In the genomic region with DNA sequence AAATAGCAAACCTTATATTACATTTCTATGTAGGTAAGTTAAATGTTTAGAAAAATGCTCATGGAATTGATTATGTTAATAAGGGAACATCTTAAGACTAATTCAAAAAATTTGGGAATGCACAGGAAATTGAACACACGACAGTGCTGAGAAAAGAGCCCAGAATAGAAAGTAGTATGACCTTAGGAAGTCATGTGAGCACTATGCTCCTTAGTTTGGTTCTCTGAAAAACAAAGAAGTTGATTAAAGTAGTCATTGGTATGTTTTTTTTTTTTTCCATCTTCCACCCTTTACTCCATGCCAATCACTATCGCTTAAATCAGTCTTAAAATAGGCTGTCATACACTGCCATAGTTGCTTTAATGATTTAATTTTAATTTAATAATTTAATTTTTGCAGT, we compare ENCODE assay signal across 29 cellular contexts.
"Had no signal": no experiment of that assay in that cellular context is flagged by ENCODE, and none has a peak within 500 bp of the region (broad histone marks: within the 10 kb centered on the region; RNA-seq: fewer than 3 reads in every experiment).

No MANE protein-coding gene starts in this region.

- DNase-seq: activated B cell treated with CpG ODN at 0.5 μM for 24 hours; activated CD4-positive, alpha-beta memory T cell treated with anti-CD3 and anti-CD28 coated beads for 36 hours; activated CD4-positive, alpha-beta T cell treated with anti-CD3 and anti-CD28 coated beads for 4 hours; activated CD4-positive, alpha-beta T cell treated with anti-CD3 and anti-CD28 coated beads, Interleukin-2, amount 10 ng/mL, durations not matched to agents 24 days and 14 days; activated CD4-positive, alpha-beta T cell treated with anti-CD3 and anti-CD28 coated beads, Interleukin-2, amount 50 U/mL, for 1 hour; activated CD4-positive, alpha-beta T cell treated with anti-CD3 and anti-CD28 coated beads, Interleukin-2, amount 50 U/mL, for 4 hours; activated CD4-positive, CD25-positive, alpha-beta regulatory T cell treated with anti-CD3 and anti-CD28 coated beads, Interleukin-2, amount 50 U/mL, for 72 hours; activated CD8-positive, alpha-beta memory T cell treated with anti-CD3 and anti-CD28 coated beads, Interleukin-2, amount 50 U/mL, for 4 hours; activated CD8-positive, alpha-beta T cell treated with anti-CD3 and anti-CD28 coated beads for 36 hours; activated effector memory CD4-positive, alpha-beta T cell treated with anti-CD3 and anti-CD28 coated beads, Interleukin-2, amount 50 U/mL, for 16 hours; activated gamma-delta T cell treated with Interleukin-2 at 50 U/mL for 16 hours; activated naive CD4-positive, alpha-beta T cell; activated naive CD4-positive, alpha-beta T cell treated with anti-CD3 and anti-CD28 coated beads for 36 hours; activated naive CD4-positive, alpha-beta T cell treated with anti-CD3 and anti-CD28 coated beads, Interleukin-2, amount 50 U/mL, for 16 hours; activated naive CD8-positive, alpha-beta T cell treated with anti-CD3 and anti-CD28 coated beads for 36 hours; activated T-cell treated with anti-CD3 and anti-CD28 coated beads for 4 hours; activated T-cell treated with anti-CD3 and anti-CD28 coated beads, Interleukin-2, amount 50 U/mL, for 1 hour; activated T-cell treated with anti-CD3 and anti-CD28 coated beads, Interleukin-2, amount 50 U/mL, for 4 hours; activated T-cell treated with anti-CD3 and anti-CD28 coated beads, Interleukin-2, amount 50 U/mL, for 72 hours; adrenal gland; amniotic stem cell; aorta; body of pancreas; brain microvascular endothelial cell; central memory CD4-positive, alpha-beta T cell; T-helper 2 cell; T-helper 9 cell had no signal

- ATAC-seq: activated CD8-positive, alpha-beta T cell treated with anti-CD3 and anti-CD28 coated beads for 36 hours; activated naive CD4-positive, alpha-beta T cell treated with anti-CD3 and anti-CD28 coated beads, Interleukin-2, amount 50 U/mL, for 72 hours; activated T-cell treated with anti-CD3 and anti-CD28 coated beads, Interleukin-2, amount 50 U/mL, for 4 hours; activated T-cell treated with anti-CD3 and anti-CD28 coated beads, Interleukin-2, amount 50 U/mL, for 72 hours; activated T-helper 17 cell treated with anti-CD3 and anti-CD28 coated beads, Interleukin-2, amount 50 U/mL, for 72 hours; body of pancreas had no signal
